20 cellular contexts compared by ENCODE assay signal in the genomic region with DNA sequence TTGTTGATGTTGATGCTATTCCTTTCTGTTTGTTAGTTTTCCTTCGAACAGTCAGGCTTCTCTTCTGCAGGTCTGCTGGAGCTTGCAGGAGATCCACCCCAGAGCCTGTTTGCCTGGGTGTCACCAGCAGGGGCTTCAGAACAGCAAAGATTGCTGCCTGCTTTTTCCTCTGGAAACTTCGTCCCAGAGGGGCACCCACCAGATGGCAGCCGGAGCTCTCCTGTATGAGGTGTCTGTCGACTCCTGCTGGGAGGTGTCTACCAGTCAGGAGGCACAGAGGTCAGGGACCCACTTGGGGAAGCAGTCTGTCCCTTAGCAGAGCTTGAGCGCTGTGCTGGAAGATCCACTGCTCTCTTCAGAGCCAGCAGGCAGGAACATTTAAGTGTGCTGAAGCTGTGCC.
DNase-seq lines count a peak whose midpoint lies in the region; ATAC-seq and TF ChIP-seq lines count a peak whose summit lies in the region.
"Had no signal": no experiment of that assay in that cellular context is flagged by ENCODE, and none has a peak within 500 bp of the region (broad histone marks: within the 10 kb centered on the region; RNA-seq: fewer than 3 reads in every experiment).

No MANE protein-coding gene starts in this region.

- H3K79me1 ChIP-seq in neuronal stem cell (ENCODE audit: low read depth, low read length) = no peaks in the 10 kb centered on the region

- peak overlapping the region; percentile 40 for H2AFZ ChIP-seq in neuronal stem cell (ENCODE audit: low read length)

- DNase-seq in left ventricle myocardium superior = peak; percentile 28
- no peak for DNase-seq in cardiac septum (ENCODE audit: low spot score)
- DNase-seq in NCI-H524 treated with DMSO at 0.1 percent for 48 hours (lab: John Stamatoyannopoulos, UW) = peak; percentile 30
- DNase-seq in brain microvascular endothelial cell = no peak
- no peak for DNase-seq in neuronal stem cell (ENCODE audit: low spot score)
- no peak for DNase-seq in substantia nigra (lab: John Stamatoyannopoulos, UW)
- DNase-seq: DMS 273 treated with DMSO at 0.1 percent for 48 hours, GF-D8, IMR-90, Karpas-422, NCI-H1105 treated with DMSO at 0.1 percent for 48 hours, NCI-H187 treated with DMSO at 0.1 percent for 48 hours, NCI-H345, SK-N-SH had no signal

- H3K4me3 ChIP-seq in brain microvascular endothelial cell (ENCODE audit: low read depth, low read length) (no peak overlapping the region), neuronal stem cell (ENCODE audit: low read length in 2 of 2) (no peak overlapping the region)
- H3K4me3 ChIP-seq: A549, HAP-1 had no signal

- no peak overlapping the region for H3K9ac ChIP-seq in neuronal stem cell (ENCODE audit: low read depth, low read length, poor library complexity)
- H3K9ac ChIP-seq: SK-N-SH had no signal

- no peak overlapping the region for H2BK15ac ChIP-seq in neuronal stem cell (ENCODE audit: low read length)

- H4K8ac ChIP-seq in neuronal stem cell (ENCODE audit: low read depth, low read length) = no peak overlapping the region

- H3K27ac ChIP-seq in brain microvascular endothelial cell = no peak overlapping the region
- H3K27ac ChIP-seq in neuronal stem cell (replicated peaks; ENCODE audit: low read length) = no peak overlapping the region
- no peak overlapping the region for H3K27ac ChIP-seq in substantia nigra (ENCODE audit: low read depth, low read length, poor library complexity, severe bottlenecking)
- H3K27ac ChIP-seq: A549, C4-2B had no signal

- no peak overlapping the region for H3K14ac ChIP-seq in neuronal stem cell (ENCODE audit: low read length)

- no peak overlapping the region for H2BK120ac ChIP-seq in neuronal stem cell (ENCODE audit: low read depth, low read length)

- no peak overlapping the region for H2BK12ac ChIP-seq in neuronal stem cell (ENCODE audit: low read length)

- no peaks in the 10 kb centered on the region for H3K36me3 ChIP-seq in brain microvascular endothelial cell (replicated peaks)
- H3K36me3 ChIP-seq in neuronal stem cell (replicated peaks in 1 of 2; ENCODE audit: control insufficient read depth in 2 of 2, insufficient read depth in 2 of 2, low read length in 2 of 2) = no peaks in the 10 kb centered on the region
- H3K36me3 ChIP-seq: HAP-1 had no signal

- no peak overlapping the region for H2BK5ac ChIP-seq in neuronal stem cell (ENCODE audit: low read length)

- no peak overlapping the region for H3K23ac ChIP-seq in neuronal stem cell (ENCODE audit: low read depth, low read length, poor library complexity)

- no CpG with 5 or more reads among the region's 5 CpGs for WGBS in neuronal stem cell (ENCODE audit: extremely low coverage in 2 of 2, insufficient read length in 2 of 2, insufficient replicate concordance in 1 of 2), 2 donors

- in situ Hi-C loops in brain microvascular endothelial cell (cut with HindIII; ENCODE audit: low pct_ligation_motif_present, low sequenced_read_pairs) = no loop called here

- no peak for ATAC-seq in left ventricle myocardium superior
- no peak for ATAC-seq in GM21717 (IDR thresholded peaks at IDR 0.05; ENCODE audit: unreplicated experiment)
- ATAC-seq in GM21360 (IDR thresholded peaks at IDR 0.05; ENCODE audit: unreplicated experiment) = no peak
- ATAC-seq: A549, Panc1 had no signal

- H3K27me3 ChIP-seq in brain microvascular endothelial cell (replicated peaks) = no peaks in the 10 kb centered on the region
- H3K27me3 ChIP-seq in neuronal stem cell (ENCODE audit: control insufficient read depth in 3 of 3, insufficient read depth in 3 of 3, low read depth in 1 of 3, low read length in 3 of 3) = no peaks in the 10 kb centered on the region

- no peak overlapping the region for H2AK5ac ChIP-seq in neuronal stem cell (ENCODE audit: low read depth, low read length)

- intact Hi-C loops in left ventricle myocardium superior (cut with micrococcal nuclease) = no loop called here
- intact Hi-C loops in cardiac septum (cut with DNase I) = no loop called here

- no peak overlapping the region for H3K4ac ChIP-seq in neuronal stem cell (ENCODE audit: low read length)

- H4K91ac ChIP-seq in neuronal stem cell (ENCODE audit: low read depth, low read length, poor library complexity) = no peak overlapping the region

- peak; percentile 37 for TF ChIP-seq CTCF in brain microvascular endothelial cell (IDR thresholded peaks at IDR 0.05; ENCODE audit: low read depth, low read length, missing control alignments)

- H3K4me2 ChIP-seq in neuronal stem cell (ENCODE audit: insufficient read depth, low read length, poor library complexity, severe bottlenecking) = no peak overlapping the region
- H3K4me2 ChIP-seq: A549, SK-N-SH had no signal

- no peak overlapping the region for H3K18ac ChIP-seq in neuronal stem cell (ENCODE audit: low read length)

- no peaks in the 10 kb centered on the region for H3K9me3 ChIP-seq in neuronal stem cell (replicated peaks in 1 of 2; ENCODE audit: control insufficient read depth in 2 of 2, insufficient read depth in 1 of 2, low read depth in 1 of 2, low read length in 2 of 2)
- H3K9me3 ChIP-seq: A549, HAP-1, SK-N-SH had no signal

- no peaks in the 10 kb centered on the region for H3K4me1 ChIP-seq in neuronal stem cell (ENCODE audit: control insufficient read depth in 2 of 2, insufficient read depth in 1 of 2, low read depth in 1 of 2, low read length in 2 of 2)
- H3K4me1 ChIP-seq: A549, HAP-1 had no signal

Comparison
In these comparisons a context has a peak if more than half of its experiments do, and no peak if none do; other contexts are left out.
1. DNase-seq: peak in left ventricle myocardium superior (single experiment) and NCI-H524 treated with DMSO at 0.1 percent for 48 hours (single experiment); none in cardiac septum (single experiment), brain microvascular endothelial cell (single experiment), neuronal stem cell (single experiment) and substantia nigra (0 of 49).